In genomic region chr1:226149806-226150205, GRCh38 we compare ENCODE assay signal across 20 cellular contexts. TPM values are rescaled to one million over a fixed set of nuclear protein-coding genes. Genes with fewer than 3 reads are reported as not detected.
DNase-seq lines count a peak whose midpoint lies in the region; ATAC-seq and TF ChIP-seq lines count a peak whose summit lies in the region.
"Had no signal": no experiment of that assay in that cellular context is flagged by ENCODE, and none has a peak within 500 bp of the region (broad histone marks: within the 10 kb centered on the region; RNA-seq: fewer than 3 reads in every experiment).

No MANE protein-coding gene starts in this region.

- no peaks in the 10 kb centered on the region for H4K20me1 ChIP-seq in PC-9 (ENCODE audit: insufficient read depth)

- intact Hi-C loops in PC-9 (cut with micrococcal nuclease; ENCODE audit: unreplicated experiment) = no loop called here

- no peak overlapping the region for H3K27ac ChIP-seq in PC-9
- H3K27ac ChIP-seq: body of pancreas, heart right ventricle, left ventricle myocardium inferior had no signal

- no peaks in the 10 kb centered on the region for H3K4me1 ChIP-seq in PC-9 (replicated peaks; ENCODE audit: insufficient read depth)
- H3K4me1 ChIP-seq: body of pancreas, heart right ventricle had no signal

- ATAC-seq in HG02588 (IDR thresholded peaks at IDR 0.05; ENCODE audit: unreplicated experiment) (no peak), GM21825 (IDR thresholded peaks at IDR 0.05; ENCODE audit: unreplicated experiment) (no peak)
- ATAC-seq: body of pancreas, HCT116, heart right ventricle, sciatic nerve had no signal

- no peaks in the 10 kb centered on the region for H3K9me2 ChIP-seq in PC-9 (ENCODE audit: insufficient read depth)

- DNase-seq in A172 (ENCODE audit: low spot score) (peak; percentile 13), GM04504 (ENCODE audit: low read depth) (peak; percentile 10), PC-9 (peak in 1 of 2 experiments; percentile 39), fibroblast of mammary gland (ENCODE audit: low read depth) (peak; percentile 48), ecto neural progenitor cell (ENCODE audit: low spot score) (no peak), NCI-H1930 (lab: John Stamatoyannopoulos, UW) (no peak)
- DNase-seq: activated CD4-positive, alpha-beta memory T cell treated with anti-CD3 and anti-CD28 coated beads for 36 hours; activated gamma-delta T cell; body of pancreas; C1 segment of cervical spinal cord; effector CD8-positive, alpha-beta T cell; heart right ventricle; left ventricle myocardium inferior; NCI-H1417 treated with DMSO at 0.1 percent for 48 hours; NCI-H526; stimulated activated naive CD4-positive, alpha-beta T cell treated with Interleukin-2 at 50 U/mL for 16 hours had no signal

- no peaks in the 10 kb centered on the region for H3K27me3 ChIP-seq in PC-9 (ENCODE audit: insufficient read depth, low read depth)
- H3K27me3 ChIP-seq: body of pancreas, heart right ventricle had no signal

- no TSS peak for BruUV-seq in PC-9 (replicated peaks; lab: Mats Ljungman, UMichigan)

- CTCF ChIA-PET in PC-9 (lab: Charles Lee) = interaction anchor here (0.7 to 1.5 kb wide), 2 partner anchors 24 to 244 kb away, joined by 7 to 8 read pairs; no protein-coding TSS in a partner anchor

- H2AFZ ChIP-seq in PC-9 = no peak overlapping the region

- H3K9me3 ChIP-seq in PC-9 (ENCODE audit: insufficient read depth, low read depth) = no peaks in the 10 kb centered on the region
- H3K9me3 ChIP-seq: body of pancreas, heart right ventricle, left ventricle myocardium inferior had no signal

- peaks cover 14% of the 10 kb centered on the region for H3K36me3 ChIP-seq in PC-9 (ENCODE audit: low read depth)

- no peak overlapping the region for H3K4me2 ChIP-seq in PC-9

- H3K79me2 ChIP-seq in PC-9 (ENCODE audit: low read depth) = no peaks in the 10 kb centered on the region

- H3K4me3 ChIP-seq in PC-9 = no peak overlapping the region
- no peak overlapping the region for H3K4me3 ChIP-seq in fibroblast of mammary gland (ENCODE audit: control insufficient read depth, low read depth, low read length)
- H3K4me3 ChIP-seq: body of pancreas, heart right ventricle, left ventricle myocardium inferior had no signal

- peaks cover 17% of the 10 kb centered on the region; the same call in 1 of the 2 replicates for H3F3A ChIP-seq in PC-9 (ENCODE audit: insufficient read depth, low read depth)

- POLR2A ChIA-PET in PC-9 (lab: Charles Lee; ENCODE audit: unreplicated experiment) = interaction anchor here (0.6 kb wide), 1 partner anchor 22 kb away, joined by 6 read pairs; no protein-coding TSS in a partner anchor

- TF ChIP-seq CTCF in PC-9 (conservative IDR thresholded peaks at IDR 0.05) (0 out of 2 replicates have a peak, but pooled peaks have one; percentile 16), fibroblast of mammary gland (conservative IDR thresholded peaks at IDR 0.05; ENCODE audit: control insufficient read depth, insufficient read depth, low read depth, low read length) (no peak)

RNA-seq across cellular contexts. Expression of gene ACBD3, which starts 36.7 kb away (rescaled TPM):
- total RNA-seq in A172 (2014; rRNA removed; shearing (Covaris generic)) = 71.0 and 71.3 TPM in 2 replicates
- total RNA-seq in PC-9 (2021) = 39.3 and 46.4 TPM in 2 replicates

Comparison
In these comparisons a context has a peak if more than half of its experiments do, and no peak if none do; other contexts are left out.
1. DNase-seq: peak in A172 (single experiment), GM04504 (single experiment) and fibroblast of mammary gland (single experiment); none in ecto neural progenitor cell (single experiment) and NCI-H1930 (0 of 2).